26 cellular contexts compared by ENCODE assay signal in the genomic region with DNA sequence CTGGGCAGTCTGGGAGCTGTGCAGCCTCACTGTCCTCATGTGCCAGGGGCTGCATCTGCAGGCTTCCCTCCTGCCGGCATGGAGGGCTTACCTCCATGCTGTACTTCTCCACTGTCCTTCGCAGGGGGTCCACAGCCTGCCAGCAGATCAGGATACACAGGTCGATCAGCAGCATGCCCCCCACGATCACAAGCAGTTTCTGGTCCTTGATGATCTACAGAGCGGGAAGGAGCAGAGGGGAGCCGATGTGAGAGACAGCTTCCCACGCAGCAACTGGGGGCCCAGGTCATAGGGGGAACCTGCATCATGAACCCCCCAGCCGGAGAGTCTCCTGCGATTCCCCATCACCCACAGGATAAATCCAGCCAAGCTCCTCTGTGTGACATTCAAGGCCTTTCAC.
"Had no signal": no experiment of that assay in that cellular context is flagged by ENCODE, and none has a peak within 500 bp of the region (broad histone marks: within the 10 kb centered on the region; RNA-seq: fewer than 3 reads in every experiment).

No MANE protein-coding gene starts in this region.

- H3K9me3 ChIP-seq: ovary had no signal

- H3K27ac ChIP-seq: left ventricle myocardium inferior, ovary, skin epidermis, suprapubic skin, thoracic aorta, tibial artery, upper lobe of right lung had no signal

- H3K4me3 ChIP-seq: left ventricle myocardium inferior, lung, mucosa of descending colon, ovary, skin epidermis, suprapubic skin, thoracic aorta, tibial artery, upper lobe of right lung had no signal

- H3K4me1 Mint-ChIP-seq: naive thymus-derived CD4-positive, alpha-beta T cell had no signal

- H3K4me1 ChIP-seq: left ventricle myocardium inferior, suprapubic skin, tibial artery, upper lobe of right lung had no signal

- H3K4me3 Mint-ChIP-seq: naive thymus-derived CD4-positive, alpha-beta T cell; nephron progenitor cell; stimulated activated naive B cell treated with anti-CD40 and anti-IgM and Interleukin-4, amounts not matched to agents 10 μg/mL and 1 μg/mL and 100 μg/mL, for 72 hours; stimulated activated naive CD8-positive, alpha-beta T cell treated with anti-CD3 and anti-CD28 coated beads, Interleukin-15, Interleukin-2, amounts not matched to agents 100 ng/mL and 50 ng/mL, for 24 hours had no signal

- H3K27me3 ChIP-seq: ovary, upper lobe of right lung had no signal

- ATAC-seq: left colon; mucosa of descending colon; naive thymus-derived CD4-positive, alpha-beta T cell; right cardiac atrium; sciatic nerve; stimulated activated naive B cell treated with anti-CD40 and anti-IgM and Interleukin-4, amounts not matched to agents 10 μg/mL and 1 μg/mL and 100 μg/mL, for 72 hours; upper lobe of right lung had no signal

- H3K27ac Mint-ChIP-seq: naive thymus-derived CD4-positive, alpha-beta T cell; nephron progenitor cell; progenitor cell of endocrine pancreas; stimulated activated naive B cell treated with anti-CD40 and anti-IgM and Interleukin-4, amounts not matched to agents 10 μg/mL and 1 μg/mL and 100 μg/mL, for 72 hours; stimulated activated naive CD8-positive, alpha-beta T cell treated with anti-CD3 and anti-CD28 coated beads, Interleukin-15, Interleukin-2, amounts not matched to agents 100 ng/mL and 50 ng/mL, for 24 hours had no signal

- H3K36me3 ChIP-seq: left ventricle myocardium inferior, ovary, suprapubic skin, thoracic aorta, tibial artery, upper lobe of right lung had no signal

- DNase-seq: hippocampal formation; kidney; left colon; left ventricle myocardium inferior; midbrain; mucosa of descending colon; naive thymus-derived CD4-positive, alpha-beta T cell; nephron progenitor cell; nucleus accumbens; ovary; right cardiac atrium; stimulated activated CD4-positive, alpha-beta T cell treated with anti-CD3 and anti-CD28 coated beads, Interleukin-12 subunit alpha, Interleukin-12 subunit beta, amount 100 ng/mL, for 4 hours; stimulated activated CD4-positive, alpha-beta T cell treated with anti-CD3 and anti-CD28 coated beads, Interleukin-15, amount 100 ng/mL, for 24 hours; stimulated activated CD4-positive, alpha-beta T cell treated with anti-CD3 and anti-CD28 coated beads, Interleukin-2, amount 100 ng/mL, for 24 hours; stimulated activated CD4-positive, alpha-beta T cell treated with anti-CD3 and anti-CD28 coated beads, Interleukin-4, amount 100 ng/mL, for 1 hour; stimulated activated naive B cell treated with anti-CD40 and anti-IgM and Interleukin-4, amounts not matched to agents 10 μg/mL and 1 μg/mL and 100 μg/mL, for 72 hours; tibial artery; trophoblast cell; upper lobe of right lung had no signal
